Comparison of ENCODE assay signal across 23 cellular contexts in the genomic region with DNA sequence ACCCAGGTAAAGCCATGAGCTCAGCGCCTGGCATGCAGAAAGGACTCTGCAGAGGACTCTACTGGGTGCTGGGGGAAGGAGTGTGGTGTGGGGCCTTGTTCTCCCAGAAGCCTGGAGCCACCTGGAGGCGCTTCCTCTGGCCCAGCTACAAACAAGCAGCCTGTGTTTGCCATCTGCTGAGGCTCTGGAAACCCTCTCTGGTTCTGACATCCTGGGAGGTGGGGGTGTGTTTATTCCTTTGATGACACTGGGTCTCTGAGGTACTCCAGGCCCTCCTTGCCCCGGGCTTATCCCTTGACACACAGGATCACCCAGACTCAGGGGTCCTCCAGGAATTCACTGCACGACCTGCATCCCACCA. TPM values are rescaled to one million over a fixed set of nuclear protein-coding genes. Genes with fewer than 3 reads are reported as not detected.
DNase-seq lines count a peak whose midpoint lies in the region; ATAC-seq and TF ChIP-seq lines count a peak whose summit lies in the region.
"Had no signal": no experiment of that assay in that cellular context is flagged by ENCODE, and none has a peak within 500 bp of the region (broad histone marks: within the 10 kb centered on the region; RNA-seq: fewer than 3 reads in every experiment).

No MANE protein-coding gene starts in this region.

- no peak overlapping the region for H3K4me3 Mint-ChIP-seq in CD14-positive monocyte
- no peak overlapping the region for H3K4me3 Mint-ChIP-seq in GM23338

- H3K36me3 ChIP-seq in GM23338 (ENCODE audit: insufficient read depth) (peaks cover 25% of the 10 kb centered on the region; the same call in 1 of the 2 replicates), osteoblast (ENCODE audit: insufficient read depth, low read length) (peaks cover 11% of the 10 kb centered on the region), right atrium auricular region (peaks cover 31% of the 10 kb centered on the region)

- no peaks in the 10 kb centered on the region for H3K9me3 ChIP-seq in osteoblast (ENCODE audit: low read depth, low read length)
- H3K9me3 ChIP-seq in right atrium auricular region, result no peaks in the 10 kb centered on the region
- H3K9me3 ChIP-seq: neutrophil, thoracic aorta, vagina had no signal

- H3K4me2 ChIP-seq in GM23338 (no peak overlapping the region), osteoblast (ENCODE audit: insufficient read depth, low read length) (no peak overlapping the region)
- H3K4me2 ChIP-seq: BLaER1 had no signal

- H3K4me3 ChIP-seq in GM23338 (no peak overlapping the region), dorsolateral prefrontal cortex (peak overlapping the region in 2 of 59 donors; percentile 31 to 37), osteoblast (ENCODE audit: insufficient read depth, low read length) (no peak overlapping the region), right atrium auricular region (no peak overlapping the region)
- H3K4me3 ChIP-seq: BLaER1, thoracic aorta, vagina had no signal

- H3K79me2 ChIP-seq in GM23338 (replicated peaks; ENCODE audit: insufficient read depth) (peaks cover 36% of the 10 kb centered on the region), osteoblast (ENCODE audit: insufficient read depth, low read length) (peaks cover 16% of the 10 kb centered on the region)

- intact Hi-C loops in CD14-positive monocyte (cut with micrococcal nuclease) (loop anchor here (5.0 kb wide), 1 partner anchor 113 kb away; no protein-coding TSS in a partner anchor), dorsolateral prefrontal cortex (cut with DNase I) (loop anchor here (5.0 kb wide), 4 partner anchors 43 to 113 kb away; partner anchors contain the start of genes ANAPC5 (in 2 of the 2) and RNF34 (in 1 of the 2))

- no peak for TF ChIP-seq CTCF in CD14-positive monocyte (IDR thresholded peaks at IDR 0.05)
- TF ChIP-seq CTCF in GM23338 (conservative IDR thresholded peaks at IDR 0.05; ENCODE audit: low read depth in 2 of 2), result no peak
- no peak for TF ChIP-seq CTCF in dorsolateral prefrontal cortex (IDR thresholded peaks at IDR 0.05 in 54 of 56, conservative IDR thresholded peaks at IDR 0.05 in 2 of 56; ENCODE audit: low read depth in 1 of 56, partially characterized antibody in 56 of 56)
- no peak for TF ChIP-seq CTCF in osteoblast (IDR thresholded peaks at IDR 0.05; ENCODE audit: extremely low read depth, low read depth, low read length)
- no peak for TF ChIP-seq CTCF in right atrium auricular region (IDR thresholded peaks at IDR 0.05)

- H3K9me3 Mint-ChIP-seq in CD14-positive monocyte (no peaks in the 10 kb centered on the region), GM23338 (no peaks in the 10 kb centered on the region)

- H3K27ac Mint-ChIP-seq in CD14-positive monocyte (peak overlapping the region in 4 of 7 donors; percentile 31 to 82 (median 47)), GM23338 (peak overlapping the region; percentile 74; the same call in 1 of the 2 replicates)

- H3K4me1 ChIP-seq in GM23338 (ENCODE audit: insufficient read depth), result no peaks in the 10 kb centered on the region
- no peaks in the 10 kb centered on the region for H3K4me1 ChIP-seq in osteoblast (ENCODE audit: insufficient read depth, low read length)
- H3K4me1 ChIP-seq in right atrium auricular region, result peaks cover 0 to 10% of the 10 kb centered on the region in 2 donors

- H3K27ac ChIP-seq in GM23338 (ENCODE audit: low read depth) (peak overlapping the region; percentile 50; the same call in 1 of the 2 replicates), dorsolateral prefrontal cortex (peak overlapping the region in 57 of 59 donors; percentile 3 to 91 (median 79)), osteoblast (ENCODE audit: low read depth, low read length) (no peak overlapping the region), right atrium auricular region (no peak overlapping the region)
- H3K27ac ChIP-seq: BLaER1, neutrophil, thoracic aorta, vagina had no signal

- H4K20me1 ChIP-seq in GM23338 (replicated peaks; ENCODE audit: insufficient read depth) (peaks cover 32% of the 10 kb centered on the region), osteoblast (ENCODE audit: insufficient read depth, low read length) (no peaks in the 10 kb centered on the region)

- no peak for ATAC-seq in GM23338
- ATAC-seq: activated CD4-positive, CD25-positive, alpha-beta regulatory T cell treated with anti-CD3 and anti-CD28 coated beads, Interleukin-2, amount 50 U/mL, for 24 hours; HCT116 had no signal

- H3K36me3 Mint-ChIP-seq in CD14-positive monocyte, result peaks cover 62 to 84% of the 10 kb centered on the region in 2 donors
- peaks cover 66% of the 10 kb centered on the region for H3K36me3 Mint-ChIP-seq in GM23338 (ENCODE audit: low read depth)

- H3K4me1 Mint-ChIP-seq in CD14-positive monocyte, result peaks cover 11% of the 10 kb centered on the region
- H3K4me1 Mint-ChIP-seq in GM23338, result peaks cover 10% of the 10 kb centered on the region; the same call in 2 of the 3 replicates

- H3K9me2 ChIP-seq in GM23338 (ENCODE audit: insufficient read depth), result no peaks in the 10 kb centered on the region

- DNase-seq in CD14-positive monocyte (ENCODE audit: low spot score) (no peak), GM23338 (ENCODE audit: low spot score) (no peak), dorsolateral prefrontal cortex (no peak), osteoblast (ENCODE audit: insufficient read length, low spot score, missing footprints) (peak; percentile 82), iPS-NIHi11 (ENCODE audit: low spot score) (no peak), SIG-M5 (lab: John Stamatoyannopoulos, UW) (no peak), T-helper 9 cell (no peak), right atrium auricular region (ENCODE audit: low spot score) (no peak)
- DNase-seq: activated naive CD4-positive, alpha-beta T cell; activated T-cell treated with anti-CD3 and anti-CD28 coated beads, Interleukin-2, amount 50 U/mL, for 1 hour; amniotic stem cell; COR-L47; kidney; NCI-H1105 treated with DMSO at 0.1 percent for 48 hours; NCI-H2107; NCI-H446 treated with DMSO at 0.1 percent for 48 hours; stimulated activated CD4-positive, alpha-beta T cell treated with anti-CD3 and anti-CD28 coated beads, Interleukin-2, amount 100 ng/mL, for 24 hours had no signal

- H3F3A ChIP-seq in GM23338 (replicated peaks; ENCODE audit: low read depth), result peaks cover 18% of the 10 kb centered on the region

- H2AFZ ChIP-seq in GM23338 (no peak overlapping the region), osteoblast (ENCODE audit: low read length) (no peak overlapping the region)

- H3K27me3 ChIP-seq in GM23338 (ENCODE audit: insufficient read depth) (no peaks in the 10 kb centered on the region), dorsolateral prefrontal cortex (no peaks in the 10 kb centered on the region), osteoblast (ENCODE audit: insufficient read depth, low read length) (no peaks in the 10 kb centered on the region), right atrium auricular region (no peaks in the 10 kb centered on the region)
- H3K27me3 ChIP-seq: BLaER1, neutrophil, vagina had no signal

- H3K27me3 Mint-ChIP-seq in CD14-positive monocyte (ENCODE audit: low read depth in 3 of 3), result no peaks in the 10 kb centered on the region
- H3K27me3 Mint-ChIP-seq in GM23338 (ENCODE audit: insufficient read depth, low read depth, poor library complexity), result peaks cover 19% of the 10 kb centered on the region

TF ChIP-seq in GM23338, 12 proteins besides CTCF, POLR2A, EP300 and RAD21 (continues in another document):
- TF ChIP-seq POLR2AphosphoS5 (IDR thresholded peaks at IDR 0.05; ENCODE audit: low read depth) (no peak), JUNB (IDR thresholded peaks at IDR 0.05; ENCODE audit: unreplicated experiment) (no peak), ZNF114 (CRISPR knock-in tag; IDR thresholded peaks at IDR 0.05) (no peak), CREB1 (CRISPR knock-in tag; IDR thresholded peaks at IDR 0.05; ENCODE audit: low read depth) (no peak), EZH2 (IDR thresholded peaks at IDR 0.05; ENCODE audit: low read depth, unreplicated experiment) (no peak), ZNF331 (CRISPR knock-in tag; IDR thresholded peaks at IDR 0.05; ENCODE audit: low read depth) (no peak), EZH2phosphoT487 (IDR thresholded peaks at IDR 0.05; ENCODE audit: unreplicated experiment) (no peak)
- TF ChIP-seq, protein P1, sequence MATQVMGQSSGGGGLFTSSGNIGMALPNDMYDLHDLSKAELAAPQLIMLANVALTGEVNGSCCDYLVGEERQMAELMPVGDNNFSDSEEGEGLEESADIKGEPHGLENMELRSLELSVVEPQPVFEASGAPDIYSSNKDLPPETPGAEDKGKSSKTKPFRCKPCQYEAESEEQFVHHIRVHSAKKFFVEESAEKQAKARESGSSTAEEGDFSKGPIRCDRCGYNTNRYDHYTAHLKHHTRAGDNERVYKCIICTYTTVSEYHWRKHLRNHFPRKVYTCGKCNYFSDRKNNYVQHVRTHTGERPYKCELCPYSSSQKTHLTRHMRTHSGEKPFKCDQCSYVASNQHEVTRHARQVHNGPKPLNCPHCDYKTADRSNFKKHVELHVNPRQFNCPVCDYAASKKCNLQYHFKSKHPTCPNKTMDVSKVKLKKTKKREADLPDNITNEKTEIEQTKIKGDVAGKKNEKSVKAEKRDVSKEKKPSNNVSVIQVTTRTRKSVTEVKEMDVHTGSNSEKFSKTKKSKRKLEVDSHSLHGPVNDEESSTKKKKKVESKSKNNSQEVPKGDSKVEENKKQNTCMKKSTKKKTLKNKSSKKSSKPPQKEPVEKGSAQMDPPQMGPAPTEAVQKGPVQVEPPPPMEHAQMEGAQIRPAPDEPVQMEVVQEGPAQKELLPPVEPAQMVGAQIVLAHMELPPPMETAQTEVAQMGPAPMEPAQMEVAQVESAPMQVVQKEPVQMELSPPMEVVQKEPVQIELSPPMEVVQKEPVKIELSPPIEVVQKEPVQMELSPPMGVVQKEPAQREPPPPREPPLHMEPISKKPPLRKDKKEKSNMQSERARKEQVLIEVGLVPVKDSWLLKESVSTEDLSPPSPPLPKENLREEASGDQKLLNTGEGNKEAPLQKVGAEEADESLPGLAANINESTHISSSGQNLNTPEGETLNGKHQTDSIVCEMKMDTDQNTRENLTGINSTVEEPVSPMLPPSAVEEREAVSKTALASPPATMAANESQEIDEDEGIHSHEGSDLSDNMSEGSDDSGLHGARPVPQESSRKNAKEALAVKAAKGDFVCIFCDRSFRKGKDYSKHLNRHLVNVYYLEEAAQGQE (IDR thresholded peaks at IDR 0.05; ENCODE audit: unreplicated experiment), result no peak

RNA-seq across cellular contexts. Expression of gene RNF34, which starts 44.9 kb away (rescaled TPM):
- polyA plus RNA-seq in CD14-positive monocyte, result 10 to 100 TPM; 15.5 to 23.8 TPM
- 50.1 and 63.3 TPM in 2 replicates for total RNA-seq in GM23338 (2014; rRNA removed; shearing (Covaris generic))
- polyA plus RNA-seq in GM23338 (2016; fragmentation: Nextera tagmentation; extraction: Ambion mirVana), result 47.1 and 47.2 TPM in 2 replicates
- 10 to 100 TPM; 45.5 to 82.8 (median 62.9) TPM for total RNA-seq in dorsolateral prefrontal cortex
- 41.6 and 46.6 TPM in 2 replicates for total RNA-seq in osteoblast
- total RNA-seq in right atrium auricular region, result 10 to 100 TPM; 15.9 to 32.5 TPM

Comparison
In these comparisons a context has a peak if more than half of its experiments do, and no peak if none do; other contexts are left out.
1. H3K27ac ChIP-seq: peak in GM23338 (single experiment) and dorsolateral prefrontal cortex (57 of 59); none in osteoblast (single experiment) and right atrium auricular region (0 of 2).